Comparison of ENCODE assay signal across 18 cellular contexts in the genomic region with DNA sequence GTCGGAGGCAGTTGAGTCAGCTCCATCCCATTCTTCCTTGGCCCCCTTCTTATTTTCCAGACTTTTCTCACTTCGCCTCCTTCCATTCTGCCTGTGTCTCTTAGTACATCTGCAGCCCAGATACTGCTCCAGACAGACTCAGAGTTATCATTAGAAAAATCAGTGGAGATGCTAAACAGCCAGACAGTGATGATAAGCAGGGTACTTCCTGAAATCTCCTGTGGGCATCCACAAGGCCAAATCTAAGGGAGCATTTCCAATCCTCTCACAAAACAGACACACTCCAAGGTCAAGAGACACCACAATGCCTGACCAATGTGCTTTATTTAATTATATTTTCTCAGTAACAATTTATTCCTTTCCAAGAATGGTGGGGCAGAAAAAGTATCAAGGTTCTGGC. TPM values are rescaled to one million over a fixed set of nuclear protein-coding genes. Genes with fewer than 3 reads are reported as not detected.
DNase-seq lines count a peak whose midpoint lies in the region; ATAC-seq and TF ChIP-seq lines count a peak whose summit lies in the region.
"Had no signal": no experiment of that assay in that cellular context is flagged by ENCODE, and none has a peak within 500 bp of the region (broad histone marks: within the 10 kb centered on the region; RNA-seq: fewer than 3 reads in every experiment).

No MANE protein-coding gene starts in this region.

- peaks cover 0 to 11% of the 10 kb centered on the region in 2 experiments; a peak in 2 of 4 replicates for H3K4me1 ChIP-seq in SK-N-SH (ENCODE audit: control insufficient read depth in 1 of 2, insufficient read depth in 2 of 2, low read depth in 1 of 2, low read length in 1 of 2)
- H3K4me1 ChIP-seq: A549, Peyer's patch had no signal

- H3K27ac Mint-ChIP-seq in activated naive CD4-positive, alpha-beta T cell treated with anti-CD3 and anti-CD28 coated beads, Interleukin-2, amount 50 U/mL, for 24 hours = peak overlapping the region; percentile 23
- H3K27ac Mint-ChIP-seq in stimulated activated naive B cell treated with anti-CD40 and anti-IgM and Interleukin-4, amounts not matched to agents 10 μg/mL and 1 μg/mL and 100 μg/mL, for 72 hours = peak overlapping the region; percentile 60

- no peaks in the 10 kb centered on the region for H4K20me1 ChIP-seq in SK-N-SH (ENCODE audit: insufficient read depth)

- no peak for TF ChIP-seq RAD21 in SK-N-SH (IDR thresholded peaks at IDR 0.05; ENCODE audit: low read length)

- peaks cover 46% of the 10 kb centered on the region for H3K4me1 Mint-ChIP-seq in activated naive CD4-positive, alpha-beta T cell treated with anti-CD3 and anti-CD28 coated beads, Interleukin-2, amount 50 U/mL, for 24 hours
- no peaks in the 10 kb centered on the region for H3K4me1 Mint-ChIP-seq in stimulated activated naive B cell treated with anti-CD40 and anti-IgM and Interleukin-4, amounts not matched to agents 10 μg/mL and 1 μg/mL and 100 μg/mL, for 72 hours

- POLR2A ChIA-PET in SK-N-SH (lab: Yijun Ruan, JAX) = no interaction called here

- peaks cover 5% of the 10 kb centered on the region for H3K9me3 Mint-ChIP-seq in activated naive CD4-positive, alpha-beta T cell treated with anti-CD3 and anti-CD28 coated beads, Interleukin-2, amount 50 U/mL, for 24 hours
- H3K9me3 Mint-ChIP-seq in stimulated activated naive B cell treated with anti-CD40 and anti-IgM and Interleukin-4, amounts not matched to agents 10 μg/mL and 1 μg/mL and 100 μg/mL, for 72 hours = peaks cover 2 to 9% of the 10 kb centered on the region in 2 donors

- peak; percentile 18 to 92; a peak in 1 of 4 replicates for TF ChIP-seq EP300 in SK-N-SH (IDR thresholded peaks at IDR 0.05; ENCODE audit: borderline replicate concordance in 1 of 2, low read depth in 1 of 2, low read length in 1 of 2)

- no peaks in the 10 kb centered on the region for H3K27me3 Mint-ChIP-seq in activated naive CD4-positive, alpha-beta T cell treated with anti-CD3 and anti-CD28 coated beads, Interleukin-2, amount 50 U/mL, for 24 hours
- no peaks in the 10 kb centered on the region for H3K27me3 Mint-ChIP-seq in stimulated activated naive B cell treated with anti-CD40 and anti-IgM and Interleukin-4, amounts not matched to agents 10 μg/mL and 1 μg/mL and 100 μg/mL, for 72 hours

- TF ChIP-seq CTCF in SK-N-SH (IDR thresholded peaks at IDR 0.05) (no peak), fibroblast of villous mesenchyme (IDR thresholded peaks at IDR 0.05; ENCODE audit: insufficient read depth, low read depth, low read length) (no peak), GM13976 (IDR thresholded peaks at IDR 0.05; ENCODE audit: borderline replicate concordance, control extremely low read depth, extremely low read depth, insufficient read depth, missing control alignments) (no peak)

- no peaks in the 10 kb centered on the region for H3F3A ChIP-seq in SK-N-SH (replicated peaks; ENCODE audit: insufficient read depth)

- H3K9me2 ChIP-seq in SK-N-SH = no peaks in the 10 kb centered on the region

- no peak for ATAC-seq in stimulated activated naive B cell treated with anti-CD40 and anti-IgM and Interleukin-4, amounts not matched to agents 10 μg/mL and 1 μg/mL and 100 μg/mL, for 72 hours (replicated peaks)
- ATAC-seq: A549, Right ventricle myocardium inferior had no signal

- H3K27ac ChIP-seq in SK-N-SH (ENCODE audit: low read depth in 2 of 2, low read length in 1 of 2) = peak overlapping the region in 1 of 2 experiments; percentile 68; a peak in 2 of 4 replicates
- H3K27ac ChIP-seq: A549, Peyer's patch had no signal

- H3K4me3 ChIP-seq in SK-N-SH (ENCODE audit: low read depth in 2 of 2, low read length in 1 of 2) (no peak overlapping the region), fibroblast of villous mesenchyme (ENCODE audit: low read depth, low read length) (no peak overlapping the region)
- H3K4me3 ChIP-seq: A549, Peyer's patch had no signal

- peak overlapping the region; percentile 20 for H3K4me3 Mint-ChIP-seq in activated naive CD4-positive, alpha-beta T cell treated with anti-CD3 and anti-CD28 coated beads, Interleukin-2, amount 50 U/mL, for 24 hours
- H3K4me3 Mint-ChIP-seq in stimulated activated naive B cell treated with anti-CD40 and anti-IgM and Interleukin-4, amounts not matched to agents 10 μg/mL and 1 μg/mL and 100 μg/mL, for 72 hours = no peak overlapping the region

- H3K36me3 ChIP-seq in SK-N-SH (replicated peaks in 1 of 2; ENCODE audit: control insufficient read depth in 1 of 2, insufficient read depth in 2 of 2, low read length in 1 of 2) = peaks cover 0 to 10% of the 10 kb centered on the region in 2 experiments
- H3K36me3 ChIP-seq: Peyer's patch had no signal

- CTCF ChIA-PET in SK-N-SH (lab: Yijun Ruan, JAX) = no interaction called here

- H2AFZ ChIP-seq in SK-N-SH (ENCODE audit: low read depth) = no peak overlapping the region

- in situ Hi-C loops in GM13976 (cut with MboI; ENCODE audit: low sequenced_read_pairs, unreplicated experiment) = no loop called here

- WGBS in SK-N-SH (ENCODE audit: low lambda C conversion rate) = 84% methylated on average over 2 of the region's 2 CpGs

- H3K9me3 ChIP-seq in SK-N-SH = no peaks in the 10 kb centered on the region
- H3K9me3 ChIP-seq: Peyer's patch had no signal

- H3K79me2 ChIP-seq in SK-N-SH (ENCODE audit: insufficient read depth) = no peaks in the 10 kb centered on the region

- no peaks in the 10 kb centered on the region for H3K27me3 ChIP-seq in SK-N-SH (ENCODE audit: insufficient read depth)
- H3K27me3 ChIP-seq: Peyer's patch had no signal

- H3K9ac ChIP-seq in SK-N-SH = no peak overlapping the region

- no peak for DNase-seq in activated naive CD4-positive, alpha-beta T cell treated with anti-CD3 and anti-CD28 coated beads, Interleukin-2, amount 50 U/mL, for 16 hours
- peak; percentile 25 for DNase-seq in SK-N-SH
- peak; percentile 33 for DNase-seq in fibroblast of villous mesenchyme (ENCODE audit: low read depth)
- DNase-seq in stimulated activated naive B cell treated with anti-CD40 and anti-IgM and Interleukin-4, amounts not matched to agents 10 μg/mL and 1 μg/mL and 100 μg/mL, for 72 hours = no peak
- no peak for DNase-seq in GM13976 (ENCODE audit: low spot score)
- no peak for DNase-seq in stimulated activated CD4-positive, alpha-beta T cell treated with anti-CD3 and anti-CD28 coated beads, Interleukin-12 subunit alpha, Interleukin-12 subunit beta, amount 100 ng/mL, for 4 hours
- DNase-seq: DMS79 treated with DMSO at 0.1 percent for 48 hours; KBM-7; NCI-H1105; NCI-H2081 treated with DMSO at 0.1 percent for 48 hours; NCI-H510A; NCI-H748 treated with DMSO at 0.1 percent for 48 hours; NK-92 treated with Interleukin-12 subunit alpha and Interleukin-12 subunit beta, amount 100 ng/mL, for 24 hours; Peyer's patch had no signal

- peaks cover 17% of the 10 kb centered on the region for H3K36me3 Mint-ChIP-seq in activated naive CD4-positive, alpha-beta T cell treated with anti-CD3 and anti-CD28 coated beads, Interleukin-2, amount 50 U/mL, for 24 hours
- H3K36me3 Mint-ChIP-seq in stimulated activated naive B cell treated with anti-CD40 and anti-IgM and Interleukin-4, amounts not matched to agents 10 μg/mL and 1 μg/mL and 100 μg/mL, for 72 hours = peaks cover 14 to 28% of the 10 kb centered on the region in 2 donors

- H3K4me2 ChIP-seq in SK-N-SH = no peak overlapping the region
- H3K4me2 ChIP-seq: A549 had no signal

TF ChIP-seq in SK-N-SH, 30 proteins besides CTCF, POLR2A, EP300 and RAD21 (continues in another document):
- TF ChIP-seq, protein P1, sequence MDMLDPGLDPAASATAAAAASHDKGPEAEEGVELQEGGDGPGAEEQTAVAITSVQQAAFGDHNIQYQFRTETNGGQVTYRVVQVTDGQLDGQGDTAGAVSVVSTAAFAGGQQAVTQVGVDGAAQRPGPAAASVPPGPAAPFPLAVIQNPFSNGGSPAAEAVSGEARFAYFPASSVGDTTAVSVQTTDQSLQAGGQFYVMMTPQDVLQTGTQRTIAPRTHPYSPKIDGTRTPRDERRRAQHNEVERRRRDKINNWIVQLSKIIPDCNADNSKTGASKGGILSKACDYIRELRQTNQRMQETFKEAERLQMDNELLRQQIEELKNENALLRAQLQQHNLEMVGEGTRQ (IDR thresholded peaks at IDR 0.05; ENCODE audit: borderline replicate concordance, low read depth, low read length) = no peak
- TF ChIP-seq MEF2A (IDR thresholded peaks at IDR 0.05; ENCODE audit: borderline replicate concordance, low read depth) (no peak), JUND (IDR thresholded peaks at IDR 0.05) (0 out of 2 replicates have a peak, but pooled peaks have one; percentile 14), TAF1 (IDR thresholded peaks at IDR 0.05; ENCODE audit: borderline replicate concordance, low read depth, low read length) (no peak), GATA2 (CRISPR knock-in tag; IDR thresholded peaks at IDR 0.05) (peak; percentile 86), RCOR1 (IDR thresholded peaks at IDR 0.05; ENCODE audit: low read length) (peak; percentile 74; the same call in 1 of the 2 replicates), IRF3 (IDR thresholded peaks at IDR 0.05; ENCODE audit: low read depth, low read length) (no peak), MXI1 (IDR thresholded peaks at IDR 0.05; ENCODE audit: low read depth, low read length) (no peak), USF1 (IDR thresholded peaks at IDR 0.05; ENCODE audit: borderline replicate concordance, low read depth) (no peak), YY1 (IDR thresholded peaks at IDR 0.05; ENCODE audit: low read depth) (no peak)

RNA-seq across cellular contexts. Expression of gene RLN1, which starts 14.5 kb away (rescaled TPM):
- polyA plus RNA-seq in SK-N-SH (2012; rRNA removed) = 0.23 and 0.37 TPM in 2 replicates
- polyA plus RNA-seq in SK-N-SH (2012; cell fraction: cytosol; rRNA removed) = 0.08 and 0.15 TPM in 2 replicates
- not detected in 2 replicates for polyA plus RNA-seq in SK-N-SH (2012; cell fraction: nucleus; rRNA removed)
- total RNA-seq in fibroblast of villous mesenchyme = not detected in 2 replicates
- total RNA-seq: Peyer's patch had no signal
- polyA plus RNA-seq: BJ had no signal

RNA-seq across cellular contexts. Expression of gene RLN2, which starts 49.7 kb away (rescaled TPM):
- 0.50 and 0.51 TPM in 2 replicates for polyA plus RNA-seq in SK-N-SH (2012; rRNA removed)
- polyA plus RNA-seq in SK-N-SH (2012; cell fraction: cytosol; rRNA removed) = 0.52 and 0.81 TPM in 2 replicates
- 0.32 TPM in 1 of 2 replicates, not detected in the other for polyA plus RNA-seq in SK-N-SH (2012; cell fraction: nucleus; rRNA removed)
- total RNA-seq in fibroblast of villous mesenchyme = 0.43 TPM in 1 of 2 replicates, not detected in the other
- total RNA-seq: Right ventricle myocardium inferior had no signal
- polyA plus RNA-seq: BJ had no signal

Comparison
In these comparisons a context has a peak if more than half of its experiments do, and no peak if none do; other contexts are left out.
1. DNase-seq: peak in SK-N-SH (single experiment) and fibroblast of villous mesenchyme (single experiment); none in activated naive CD4-positive, alpha-beta T cell treated with anti-CD3 and anti-CD28 coated beads, Interleukin-2, amount 50 U/mL, for 16 hours (single experiment), stimulated activated naive B cell treated with anti-CD40 and anti-IgM and Interleukin-4, amounts not matched to agents 10 μg/mL and 1 μg/mL and 100 μg/mL, for 72 hours (single experiment), GM13976 (single experiment) and stimulated activated CD4-positive, alpha-beta T cell treated with anti-CD3 and anti-CD28 coated beads, Interleukin-12 subunit alpha, Interleukin-12 subunit beta, amount 100 ng/mL, for 4 hours (single experiment).